In the genomic region with DNA sequence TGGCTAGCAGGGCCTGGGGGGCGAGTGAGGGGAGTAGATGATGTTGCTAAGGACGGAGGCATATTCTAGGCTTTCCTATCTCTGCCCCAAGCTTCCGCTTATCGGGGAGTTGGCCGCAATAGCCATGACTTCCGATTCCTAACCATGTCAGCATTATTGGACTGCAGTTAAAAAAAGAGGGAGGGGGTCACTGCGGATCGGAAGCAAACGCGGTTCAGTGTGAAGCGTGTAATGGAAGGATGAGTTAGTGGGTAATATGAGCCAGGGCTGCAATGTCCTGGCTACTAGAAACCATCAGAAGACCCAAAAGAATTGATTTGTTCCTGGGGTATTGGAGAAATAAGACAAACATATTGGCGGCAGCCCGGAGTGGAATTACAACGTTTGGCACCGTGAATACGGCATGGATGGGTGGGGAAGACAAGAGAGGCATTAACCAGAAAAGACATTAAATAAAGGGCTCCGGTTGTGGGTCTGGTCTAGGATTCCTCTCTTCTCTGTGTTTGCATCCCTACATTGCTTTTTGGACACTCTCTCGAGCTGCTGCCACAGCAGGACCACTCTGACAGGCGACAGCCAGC, we compare ENCODE assay signal across 8 cellular contexts.
DNase-seq lines count a peak whose midpoint lies in the region; ATAC-seq and TF ChIP-seq lines count a peak whose summit lies in the region.

No MANE protein-coding gene starts in this region.

- H3K4me3 ChIP-seq in left lung: peak overlapping the region; percentile 18 to 26
- no peak overlapping the region for H3K4me3 ChIP-seq in WERI-Rb-1 (ENCODE audit: low read depth, low read length)

- peaks cover 29 to 56% of the 10 kb centered on the region in 2 donors for H3K27me3 ChIP-seq in left lung
- peaks cover 96% of the 10 kb centered on the region for H3K27me3 ChIP-seq in WERI-Rb-1 (ENCODE audit: insufficient read depth, low read depth, severe bottlenecking)

- peaks cover 0 to 2% of the 10 kb centered on the region in 2 donors for H3K9me3 ChIP-seq in left lung
- peaks cover 3% of the 10 kb centered on the region for H3K9me3 ChIP-seq in WERI-Rb-1 (ENCODE audit: severe bottlenecking)

- peaks cover 9% of the 10 kb centered on the region in 2 donors for H3K4me1 ChIP-seq in left lung

- peak overlapping the region; percentile 72 to 88 (median 83) for H3K4me3 Mint-ChIP-seq in brain

- ATAC-seq in left lung: no peak

- H3K27ac Mint-ChIP-seq in brain: peak overlapping the region in 3 of 5 experiments; percentile 34 to 60 (median 47)

- H3K9me3 Mint-ChIP-seq in brain: peaks cover 0 to 10% (median 0%) of the 10 kb centered on the region in 5 experiments

- H3K4me1 Mint-ChIP-seq in brain: peaks cover 19% of the 10 kb centered on the region

- no peak for TF ChIP-seq CTCF in brain (conservative IDR thresholded peaks at IDR 0.05)
- TF ChIP-seq CTCF in left lung (IDR thresholded peaks at IDR 0.05): no peak
- TF ChIP-seq CTCF in WERI-Rb-1 (IDR thresholded peaks at IDR 0.05; ENCODE audit: low read depth, low read length): no peak

- intact Hi-C loops in left lung (cut with DNase I): no loop called here

- H3K27ac ChIP-seq in left lung (no peak overlapping the region), substantia nigra (ENCODE audit: low read depth, low read length, poor library complexity, severe bottlenecking) (peak overlapping the region; percentile 97), WERI-Rb-1 (no peak overlapping the region)

- no peaks in the 10 kb centered on the region for H3K36me3 Mint-ChIP-seq in brain

- in situ Hi-C loops in KBM-7 (cut with MboI; ENCODE audit: low pct_unique_long_range_greater_than_20kb, low sequenced_read_pairs) (no loop called here), G401 (cut with HindIII; ENCODE audit: low sequenced_read_pairs) (no loop called here)

- peaks cover 54% of the 10 kb centered on the region for H3K27me3 Mint-ChIP-seq in brain

- peak; percentile 34 for DNase-seq in KBM-7
- DNase-seq in left lung: no peak
- peak in 5 of 49 donors; percentile 35 to 60 (median 58) for DNase-seq in substantia nigra (lab: John Stamatoyannopoulos, UW)
- DNase-seq in NCI-H187 (lab: John Stamatoyannopoulos, UW): no peak
- no peak for DNase-seq in COLO829 (ENCODE audit: low spot score)
- DNase-seq in G401 (ENCODE audit: low spot score): no peak
- no peak for DNase-seq in WERI-Rb-1

- no peaks in the 10 kb centered on the region for H3K36me3 ChIP-seq in left lung
- no peaks in the 10 kb centered on the region for H3K36me3 ChIP-seq in WERI-Rb-1
